ENCODE assay signal across 16 cellular contexts in the genomic region with DNA sequence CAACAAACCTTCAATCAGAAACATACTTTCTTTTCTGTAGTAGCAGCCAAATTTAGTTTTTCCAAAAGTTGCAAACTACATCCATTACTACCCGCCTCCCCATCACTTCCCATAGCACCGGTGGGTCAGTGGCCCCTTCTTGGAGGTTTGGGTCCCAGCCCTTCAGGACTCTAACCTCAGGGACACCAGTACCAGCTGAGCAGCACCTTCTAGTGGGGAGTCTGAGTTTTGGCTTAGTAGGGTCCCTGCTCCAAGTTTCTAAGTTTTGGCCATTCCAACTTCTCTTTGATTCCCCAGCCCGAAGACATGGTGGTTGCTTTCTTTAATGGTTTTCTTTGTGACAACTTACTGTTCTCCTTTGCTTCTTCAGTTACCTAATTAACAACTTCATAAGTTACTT.
"Had no signal": no experiment of that assay in that cellular context is flagged by ENCODE, and none has a peak within 500 bp of the region (broad histone marks: within the 10 kb centered on the region; RNA-seq: fewer than 3 reads in every experiment).

No MANE protein-coding gene starts in this region.

- ATAC-seq: activated CD8-positive, alpha-beta memory T cell treated with anti-CD3 and anti-CD28 coated beads, Interleukin-2, amount 10 ng/mL, durations not matched to agents 7 days and 5 days; lower lobe of right lung; natural killer cell treated with Interleukin-12 subunit alpha and Interleukin-12 subunit beta and Interleukin-15 and Interleukin-18, amount 100 ng/mL, for 72 hours; stimulated activated naive B cell treated with anti-CD40 and anti-IgM and Interleukin-4, amounts not matched to agents 10 μg/mL and 1 μg/mL and 100 μg/mL, for 72 hours had no signal

- H3K27me3 ChIP-seq: hepatocyte, thyroid gland had no signal

- H2AFZ ChIP-seq: hepatocyte, parathyroid adenoma had no signal

- H3K27ac ChIP-seq: hepatocyte, lower lobe of right lung, parathyroid adenoma, spleen, thyroid gland had no signal

- DNase-seq: activated B cell treated with CpG ODN at 0.5 μM for 24 hours; activated CD4-positive, alpha-beta memory T cell treated with anti-CD3 and anti-CD28 coated beads, Interleukin-2, amount 10 ng/mL, durations not matched to agents 7 days and 5 days; activated CD4-positive, alpha-beta T cell treated with anti-CD3 and anti-CD28 coated beads for 48 hours; activated CD8-positive, alpha-beta memory T cell treated with anti-CD3 and anti-CD28 coated beads, Interleukin-2, amount 10 ng/mL, durations not matched to agents 7 days and 5 days; dermis blood vessel endothelial cell; effector memory CD4-positive, alpha-beta T cell; foreskin fibroblast; lower lobe of right lung; spleen; stimulated activated naive B cell treated with anti-CD40 and anti-IgM and Interleukin-4, amounts not matched to agents 10 μg/mL and 1 μg/mL and 100 μg/mL, for 72 hours; thyroid gland had no signal

- H3K4me2 ChIP-seq: hepatocyte had no signal

- H3K4me1 ChIP-seq: lower lobe of right lung, parathyroid adenoma, spleen, thyroid gland had no signal

- H3K36me3 ChIP-seq: lower lobe of right lung, spleen, thyroid gland had no signal

- H3K79me2 ChIP-seq: hepatocyte, parathyroid adenoma had no signal

- H3K9ac ChIP-seq: parathyroid adenoma had no signal

- FAIRE-seq: keratinocyte, TTC549 had no signal

- H3K9me3 ChIP-seq: lower lobe of right lung, spleen, thyroid gland had no signal

- H3K4me3 ChIP-seq: hepatocyte, lower lobe of right lung, spleen, thyroid gland had no signal
